Comparison of ENCODE assay signal across 27 cellular contexts in genomic region chr2:49931243-49931642, GRCh38.
"Had no signal": no experiment of that assay in that cellular context is flagged by ENCODE, and none has a peak within 500 bp of the region (broad histone marks: within the 10 kb centered on the region; RNA-seq: fewer than 3 reads in every experiment).

No MANE protein-coding gene starts in this region.

- ATAC-seq: left cardiac atrium; left lobe of liver; lower lobe of right lung; naive thymus-derived CD8-positive, alpha-beta T cell; pancreas; right lobe of liver; stimulated activated naive B cell treated with anti-CD40 and anti-IgM and Interleukin-4, amounts not matched to agents 10 μg/mL and 1 μg/mL and 100 μg/mL, for 72 hours; stimulated activated naive CD8-positive, alpha-beta T cell treated with anti-CD3 and anti-CD28 coated beads, Interleukin-15, Interleukin-2, amounts not matched to agents 100 U/mL and 50 U/mL, for 24 hours had no signal

- DNase-seq: islet precursor cell; left cardiac atrium; lower lobe of right lung; mammary epithelial cell; mesenchymal stem cell; naive thymus-derived CD8-positive, alpha-beta T cell; nucleus accumbens; pancreas; posterior cingulate gyrus; right lobe of liver; stimulated activated CD4-positive, alpha-beta T cell treated with anti-CD3 and anti-CD28 coated beads, Interleukin-12 subunit alpha, Interleukin-12 subunit beta, amount 100 ng/mL, for 4 hours; stimulated activated CD4-positive, alpha-beta T cell treated with anti-CD3 and anti-CD28 coated beads, Interleukin-15, amount 100 ng/mL, for 24 hours; stimulated activated CD4-positive, alpha-beta T cell treated with anti-CD3 and anti-CD28 coated beads, Interleukin-2, amount 100 ng/mL, for 24 hours; stimulated activated CD4-positive, alpha-beta T cell treated with anti-CD3 and anti-CD28 coated beads, Interleukin-4, amount 100 ng/mL, for 1 hour; stimulated activated naive B cell treated with anti-CD40 and anti-IgM and Interleukin-4, amounts not matched to agents 10 μg/mL and 1 μg/mL and 100 μg/mL, for 72 hours; stimulated activated naive CD8-positive, alpha-beta T cell treated with anti-CD3 and anti-CD28 coated beads, Interleukin-15, Interleukin-2, amounts not matched to agents 100 U/mL and 50 U/mL, for 24 hours; stomach; testis; thyroid gland; transverse colon; upper lobe of left lung had no signal

- H3K4me3 ChIP-seq: hepatocyte, lower lobe of right lung, pancreas, prostate gland, right atrium auricular region, right lobe of liver, skin epidermis, stomach, testis, thyroid gland, transverse colon, upper lobe of left lung, vagina had no signal
